Comparison of ENCODE assay signal across 16 cellular contexts in the genomic region with DNA sequence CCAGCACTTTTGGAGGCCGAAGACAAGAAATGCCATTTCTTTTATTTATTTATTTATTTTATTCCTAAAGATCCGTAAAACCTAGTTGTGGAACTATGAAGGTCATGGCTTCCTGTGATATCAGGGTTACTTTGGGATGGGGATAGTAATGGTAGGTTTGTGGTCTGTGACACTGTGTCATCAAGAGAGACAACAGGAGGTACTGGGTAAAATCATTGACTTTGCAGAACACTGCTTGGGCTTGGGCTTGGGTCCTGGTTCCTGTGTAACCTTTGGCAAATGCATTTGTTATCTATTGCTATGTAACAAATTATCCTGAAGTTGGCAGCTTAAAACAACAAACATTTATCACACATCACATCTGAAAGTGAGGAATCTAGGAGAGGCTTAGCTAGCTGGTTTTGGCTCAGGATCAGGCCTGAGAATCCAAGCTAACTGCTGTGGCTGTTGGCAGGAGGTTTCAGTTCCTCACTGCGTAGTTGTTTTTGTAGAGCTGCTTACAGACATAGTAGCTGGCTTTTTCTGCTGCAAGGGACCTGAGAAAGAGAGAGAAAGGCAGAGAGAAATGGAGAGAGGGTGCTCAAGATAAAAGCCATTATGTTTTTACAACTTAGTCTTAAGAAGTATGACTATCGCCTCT.
DNase-seq lines count a peak whose midpoint lies in the region; ATAC-seq, FAIRE-seq and TF ChIP-seq lines count a peak whose summit lies in the region.
"Had no signal": no experiment of that assay in that cellular context is flagged by ENCODE, and none has a peak within 500 bp of the region (broad histone marks: within the 10 kb centered on the region; RNA-seq: fewer than 3 reads in every experiment).

No MANE protein-coding gene starts in this region.

- peak overlapping the region; percentile 62 for H3K27ac ChIP-seq in OCI-LY7 (ENCODE audit: low read depth, low read length, poor library complexity, severe bottlenecking)
- H3K27ac ChIP-seq: C4-2B, uterus had no signal

- no peaks in the 10 kb centered on the region for H3K9me2 ChIP-seq in OCI-LY7 (ENCODE audit: insufficient read depth, low read length)

- peak overlapping the region; percentile 55 for H2AFZ ChIP-seq in OCI-LY7 (ENCODE audit: low read length)

- BruUV-seq in OCI-LY7 (replicated peaks; lab: Mats Ljungman, UMichigan), result no TSS peak

- no peak for DNase-seq in GM12891 (ENCODE audit: insufficient read length, low spot score)
- DNase-seq in OCI-LY7 (ENCODE audit: low spot score), result peak; percentile 79
- DNase-seq in fibroblast of the aortic adventitia (ENCODE audit: low read depth), result peak; percentile 78
- DNase-seq in sciatic nerve (ENCODE audit: low spot score), result no peak
- no peak for DNase-seq in stimulated activated CD4-positive, alpha-beta T cell treated with anti-CD3 and anti-CD28 coated beads, Interleukin-1b, Interleukin-23, amount 100 ng/mL, for 48 hours
- no peak for DNase-seq in activated CD4-positive, alpha-beta T cell treated with anti-CD3 and anti-CD28 coated beads, Interleukin-2, amount 50 U/mL, for 1 hour
- DNase-seq: activated T-cell treated with anti-CD3 and anti-CD28 coated beads, Interleukin-2, amount 50 U/mL, for 1 hour; dermis blood vessel endothelial cell; NCI-H146; stimulated activated CD4-positive, alpha-beta T cell treated with anti-CD3 and anti-CD28 coated beads, Interleukin-4, amount 100 ng/mL, for 24 hours; uterus had no signal

- H3K9me3 ChIP-seq in OCI-LY7 (ENCODE audit: low read length), result no peaks in the 10 kb centered on the region
- H3K9me3 ChIP-seq: uterus had no signal

- TF ChIP-seq CTCF in OCI-LY7 (conservative IDR thresholded peaks at IDR 0.05; ENCODE audit: low read length) (no peak), fibroblast of the aortic adventitia (IDR thresholded peaks at IDR 0.05; ENCODE audit: insufficient read depth, low read length) (no peak)

- ATAC-seq in sciatic nerve (peak; percentile 90), GM21825 (IDR thresholded peaks at IDR 0.05; ENCODE audit: unreplicated experiment) (no peak), HG03565 (IDR thresholded peaks at IDR 0.05; ENCODE audit: unreplicated experiment) (no peak)

- no peaks in the 10 kb centered on the region for H4K20me1 ChIP-seq in OCI-LY7 (ENCODE audit: insufficient read depth, low read length)

- H3K4me3 ChIP-seq in OCI-LY7 (ENCODE audit: low read depth, low read length, poor library complexity, severe bottlenecking), result no peak overlapping the region
- no peak overlapping the region for H3K4me3 ChIP-seq in fibroblast of the aortic adventitia (ENCODE audit: low read depth, low read length)
- H3K4me3 ChIP-seq: uterus had no signal

- H3K4me1 ChIP-seq in OCI-LY7 (ENCODE audit: insufficient read depth, low read length, poor library complexity, severe bottlenecking), result peaks cover 19% of the 10 kb centered on the region
- H3K4me1 ChIP-seq: uterus had no signal

- CTCF ChIA-PET in OCI-LY7 (lab: Charles Lee; ENCODE audit: unreplicated experiment), result interaction anchor here (1.2 kb wide), 1 partner anchor 19 kb away, joined by 3 read pairs; no protein-coding TSS in a partner anchor

- no peak for FAIRE-seq in GM12891 (lab: Jason Lieb, UNC)
- FAIRE-seq: islet of Langerhans, RCC 7860 had no signal

- peak overlapping the region; percentile 41 for H3K4me2 ChIP-seq in OCI-LY7 (ENCODE audit: low read length)

- no peak for TF ChIP-seq POLR2A in GM12891 (IDR thresholded peaks at IDR 0.05; ENCODE audit: low read depth, low read length)

- no peaks in the 10 kb centered on the region for H3K79me2 ChIP-seq in OCI-LY7 (ENCODE audit: insufficient read depth, low read depth, low read length)

- POLR2A ChIA-PET in OCI-LY7 (lab: Charles Lee), result interaction anchor here (0.8 to 1.0 kb wide), 2 partner anchors 21 to 133 kb away, joined by 3 to 5 read pairs; no protein-coding TSS in a partner anchor

- no peaks in the 10 kb centered on the region for H3K36me3 ChIP-seq in OCI-LY7 (ENCODE audit: insufficient read depth, low read length)
- H3K36me3 ChIP-seq: uterus had no signal

- intact Hi-C loops in OCI-LY7 (cut with micrococcal nuclease; ENCODE audit: unreplicated experiment) (loop anchor here (5.0 kb wide), 1 partner anchor 57 kb away; no protein-coding TSS in a partner anchor), sciatic nerve (cut with DNase I) (no loop called here)

TF ChIP-seq in GM12891, 5 proteins besides CTCF, POLR2A, EP300 and RAD21:
- TF ChIP-seq POU2F2 (IDR thresholded peaks at IDR 0.05; ENCODE audit: low read depth, low read length), result no peak
- no peak for TF ChIP-seq TAF1 (IDR thresholded peaks at IDR 0.05; ENCODE audit: low read depth, low read length)
- TF ChIP-seq POLR2AphosphoS5 (IDR thresholded peaks at IDR 0.05; ENCODE audit: low read depth, low read length), result no peak
- peak; percentile 93 for TF ChIP-seq SPI1 (IDR thresholded peaks at IDR 0.05; ENCODE audit: low read depth, low read length)
- no peak for TF ChIP-seq PAX5 (IDR thresholded peaks at IDR 0.05; ENCODE audit: insufficient read depth, low read length, severe bottlenecking)

Comparison
In these comparisons a context has a peak if more than half of its experiments do, and no peak if none do; other contexts are left out.
1. DNase-seq: peak in OCI-LY7 (single experiment) and fibroblast of the aortic adventitia (single experiment); none in GM12891 (single experiment), sciatic nerve (single experiment), stimulated activated CD4-positive, alpha-beta T cell treated with anti-CD3 and anti-CD28 coated beads, Interleukin-1b, Interleukin-23, amount 100 ng/mL, for 48 hours (single experiment) and activated CD4-positive, alpha-beta T cell treated with anti-CD3 and anti-CD28 coated beads, Interleukin-2, amount 50 U/mL, for 1 hour (single experiment).